ENCODE assay signal across 8 cellular contexts in genomic region chr2:54558976-54559410, GRCh38.
A peak's percentile ranks its signal among the peaks of the same experiment; 100 is the strongest.
DNase-seq lines count a peak whose midpoint lies in the region; ATAC-seq, FAIRE-seq and TF ChIP-seq lines count a peak whose summit lies in the region.

No MANE protein-coding gene starts in this region.

- peaks cover 63% of the 10 kb centered on the region for H3F3A ChIP-seq in GM23248 (ENCODE audit: insufficient read depth)

- intact Hi-C loops in activated T-helper 2 cell treated with anti-CD3 and anti-CD28 coated beads, Interferon-gamma antibody, Interleukin-2, Interleukin-4, amounts not matched to agents 10 μg/mL and 5 μg/mL and 100 μg/mL, durations not matched to agents 14 hours and 24 hours and 36 hours (cut with micrococcal nuclease): loop anchor here (2.0 to 5.0 kb wide), 3 partner anchors 28 to 38 kb away; no protein-coding TSS in a partner anchor
- intact Hi-C loops in testis (cut with DNase I; ENCODE audit: low total_unique reads): no loop called here

- in situ Hi-C loops in GM23248 (cut with MboI): no loop called here

- H3K9me3 ChIP-seq in GM23248 (ENCODE audit: low read depth) (no peaks in the 10 kb centered on the region), keratinocyte (ENCODE audit: control insufficient read depth, low read depth, low read length) (no peaks in the 10 kb centered on the region), testis (no peaks in the 10 kb centered on the region)

- H3K27ac Mint-ChIP-seq in activated T-helper 2 cell treated with anti-CD3 and anti-CD28 coated beads, Interferon-gamma antibody, Interleukin-2, Interleukin-4, amounts not matched to agents 10 μg/mL and 5 μg/mL and 100 μg/mL, durations not matched to agents 14 hours and 24 hours and 36 hours: peak overlapping the region; percentile 73

- no peaks in the 10 kb centered on the region for H3K27me3 ChIP-seq in GM23248 (replicated peaks; ENCODE audit: insufficient read depth)
- H3K27me3 ChIP-seq in keratinocyte (ENCODE audit: control insufficient read depth, extremely low read depth, insufficient read depth, low read length): no peaks in the 10 kb centered on the region
- H3K27me3 ChIP-seq in testis: no peaks in the 10 kb centered on the region

- H3K27ac ChIP-seq in 22Rv1 (peak overlapping the region; percentile 80), GM23248 (peak overlapping the region; percentile 90), keratinocyte (ENCODE audit: control insufficient read depth, insufficient read depth, low read length) (peak overlapping the region; percentile 98), testis (peak overlapping the region; percentile 77 to 85)

- H3K4me1 ChIP-seq in GM23248 (ENCODE audit: insufficient read depth) (peaks cover 60% of the 10 kb centered on the region), keratinocyte (ENCODE audit: control insufficient read depth, extremely low read depth, insufficient read depth, low read length) (peaks cover 18% of the 10 kb centered on the region), testis (peaks cover 48% of the 10 kb centered on the region)

- TF ChIP-seq POLR2A in testis (IDR thresholded peaks at IDR 0.05): no peak

- WGBS in GM23248 (ENCODE audit: low coverage in 1 of 2, low lambda C conversion rate in 2 of 2, missing lambda C conversion rate in 2 of 2), 2 experiments: 42 to 56% methylated on average over 6 of the region's 6 CpGs
- 28 to 32% methylated on average over 6 of the region's 6 CpGs for WGBS in testis, 2 donors

- dilution Hi-C loops in keratinocyte (cut with MboI; ENCODE audit: extremely low pct_ligation_motif_present, low sequenced_read_pairs): no loop called here

- FAIRE-seq in keratinocyte (lab: Jason Lieb, UNC): no peak

- H3K9me3 Mint-ChIP-seq in activated T-helper 2 cell treated with anti-CD3 and anti-CD28 coated beads, Interferon-gamma antibody, Interleukin-2, Interleukin-4, amounts not matched to agents 10 μg/mL and 5 μg/mL and 100 μg/mL, durations not matched to agents 14 hours and 24 hours and 36 hours: no peaks in the 10 kb centered on the region

- no peak for ATAC-seq in HG03469 (IDR thresholded peaks at IDR 0.05; ENCODE audit: unreplicated experiment)

- H3K4me2 ChIP-seq in GM23248 (ENCODE audit: unreplicated experiment) (peak overlapping the region; percentile 76), keratinocyte (ENCODE audit: control insufficient read depth, extremely low read depth, insufficient read depth, low read depth, low read length) (peak overlapping the region; percentile 96)

- H3K27me3 Mint-ChIP-seq in activated T-helper 2 cell treated with anti-CD3 and anti-CD28 coated beads, Interferon-gamma antibody, Interleukin-2, Interleukin-4, amounts not matched to agents 10 μg/mL and 5 μg/mL and 100 μg/mL, durations not matched to agents 14 hours and 24 hours and 36 hours (ENCODE audit: low read depth): no peaks in the 10 kb centered on the region

- no peaks in the 10 kb centered on the region for H3K9me1 ChIP-seq in keratinocyte (ENCODE audit: control insufficient read depth, extremely low read depth, insufficient read depth, low read length)

- H3K9me2 ChIP-seq in GM23248 (ENCODE audit: insufficient read depth): no peaks in the 10 kb centered on the region

- H3K4me3 Mint-ChIP-seq in activated T-helper 2 cell treated with anti-CD3 and anti-CD28 coated beads, Interferon-gamma antibody, Interleukin-2, Interleukin-4, amounts not matched to agents 10 μg/mL and 5 μg/mL and 100 μg/mL, durations not matched to agents 14 hours and 24 hours and 36 hours (ENCODE audit: low read depth): peak overlapping the region; percentile 90

- H3K9ac ChIP-seq in GM23248 (peak overlapping the region; percentile 83), keratinocyte (ENCODE audit: control insufficient read depth, extremely low read depth, insufficient read depth, low read length) (peak overlapping the region; percentile 97)

- H3K4me1 Mint-ChIP-seq in activated T-helper 2 cell treated with anti-CD3 and anti-CD28 coated beads, Interferon-gamma antibody, Interleukin-2, Interleukin-4, amounts not matched to agents 10 μg/mL and 5 μg/mL and 100 μg/mL, durations not matched to agents 14 hours and 24 hours and 36 hours (ENCODE audit: low read depth): peaks cover 49% of the 10 kb centered on the region

- H3K4me3 ChIP-seq in GM23248: peak overlapping the region; percentile 68
- H3K4me3 ChIP-seq in keratinocyte (ENCODE audit: control insufficient read depth in 2 of 3, extremely low read depth in 1 of 3, insufficient read depth in 2 of 3, low read depth in 1 of 3, low read length in 3 of 3): peak overlapping the region; percentile 78 to 87 (median 87)
- H3K4me3 ChIP-seq in testis: peak overlapping the region; percentile 49 to 61

- H3K36me3 Mint-ChIP-seq in activated T-helper 2 cell treated with anti-CD3 and anti-CD28 coated beads, Interferon-gamma antibody, Interleukin-2, Interleukin-4, amounts not matched to agents 10 μg/mL and 5 μg/mL and 100 μg/mL, durations not matched to agents 14 hours and 24 hours and 36 hours (ENCODE audit: low read depth): peaks cover 12% of the 10 kb centered on the region

- TF ChIP-seq CTCF in 22Rv1 (IDR thresholded peaks at IDR 0.05) (no peak), keratinocyte (optimal IDR thresholded peaks at IDR 0.05 in 1 of 3, IDR thresholded peaks at IDR 0.05 in 1 of 3, conservative IDR thresholded peaks at IDR 0.05 in 1 of 3; ENCODE audit: extremely low read depth in 1 of 3, insufficient read depth in 2 of 3, low read length in 3 of 3) (no peak), testis (IDR thresholded peaks at IDR 0.05) (no peak)

- H3K79me2 ChIP-seq in GM23248 (ENCODE audit: insufficient read depth) (peaks cover 52% of the 10 kb centered on the region), keratinocyte (ENCODE audit: control insufficient read depth, insufficient read depth, low read length) (peaks cover 48% of the 10 kb centered on the region)

- no peak overlapping the region for H2AFZ ChIP-seq in GM23248
- H2AFZ ChIP-seq in keratinocyte (ENCODE audit: control insufficient read depth, low read length): no peak overlapping the region

- DNase-seq in GM23248 (no peak), keratinocyte (ENCODE audit: low read depth, low spot score) (no peak), testis (no peak), OCI-M1 (lab: John Stamatoyannopoulos, UW) (no peak)
- no peak for DNase-seq in activated T-helper 2 cell treated with anti-CD3 and anti-CD28 coated beads, Interferon-gamma antibody, Interleukin-2, Interleukin-4, amounts not matched to agents 10 μg/mL and 5 μg/mL and 100 μg/mL, durations not matched to agents 14 hours and 24 hours and 36 hours (ENCODE audit: low spot score)
- DNase-seq in activated CD4-positive, alpha-beta T cell treated with anti-CD3 and anti-CD28 coated beads, Interleukin-2, amount 50 U/mL, for 4 hours: no peak

- H3K36me3 ChIP-seq in GM23248 (ENCODE audit: low read depth) (no peaks in the 10 kb centered on the region), keratinocyte (ENCODE audit: control insufficient read depth in 2 of 2, extremely low read depth in 1 of 2, insufficient read depth in 2 of 2, low read length in 2 of 2) (peaks cover 0 to 3% of the 10 kb centered on the region in 2 experiments), testis (ENCODE audit: low read depth, missing control alignments) (no peaks in the 10 kb centered on the region)

- H4K20me1 ChIP-seq in GM23248 (ENCODE audit: insufficient read depth) (no peaks in the 10 kb centered on the region), keratinocyte (ENCODE audit: control insufficient read depth, extremely low read depth, insufficient read depth, low read length) (no peaks in the 10 kb centered on the region)
